8 cellular contexts compared by ENCODE assay signal in genomic region chr4:114180481-114180880, GRCh38.
A peak's percentile ranks its signal among the peaks of the same experiment; 100 is the strongest.
DNase-seq lines count a peak whose midpoint lies in the region; ATAC-seq and TF ChIP-seq lines count a peak whose summit lies in the region.

No MANE protein-coding gene starts in this region.

- ATAC-seq in GM19035 (IDR thresholded peaks at IDR 0.05; ENCODE audit: unreplicated experiment): no peak

- no peak overlapping the region for H3K4me3 ChIP-seq in fibroblast of the aortic adventitia (ENCODE audit: low read depth, low read length)

- DNase-seq in NCI-H2171 treated with DMSO at 0.1 percent for 48 hours (lab: John Stamatoyannopoulos, UW) (peak; percentile 16), NCI-H2171 (lab: John Stamatoyannopoulos, UW) (no peak), HS-5 (ENCODE audit: low read depth) (peak; percentile 10), fibroblast of the aortic adventitia (ENCODE audit: low read depth) (peak; percentile 78), renal cortical epithelial cell (ENCODE audit: low read depth) (peak; percentile 50), putamen (ENCODE audit: low spot score) (no peak)
- DNase-seq in activated CD4-positive, alpha-beta T cell treated with anti-CD3 and anti-CD28 coated beads, Interleukin-2, amount 50 U/mL, for 4 hours: peak; percentile 15 to 20

- TF ChIP-seq CTCF in fibroblast of the aortic adventitia (IDR thresholded peaks at IDR 0.05; ENCODE audit: insufficient read depth, low read length): peak; percentile 65

Comparison
In these comparisons a context has a peak if more than half of its experiments do, and no peak if none do; other contexts are left out.
1. DNase-seq: peak in NCI-H2171 treated with DMSO at 0.1 percent for 48 hours (single experiment), HS-5 (single experiment), activated CD4-positive, alpha-beta T cell treated with anti-CD3 and anti-CD28 coated beads, Interleukin-2, amount 50 U/mL, for 4 hours (2 of 2), fibroblast of the aortic adventitia (single experiment) and renal cortical epithelial cell (single experiment); none in NCI-H2171 (single experiment) and putamen (single experiment).